In genomic region chr14:104437703-104438102, GRCh38 we compare ENCODE assay signal across 14 cellular contexts.
DNase-seq lines count a peak whose midpoint lies in the region; ATAC-seq and TF ChIP-seq lines count a peak whose summit lies in the region.
"Had no signal": no experiment of that assay in that cellular context is flagged by ENCODE, and none has a peak within 500 bp of the region (broad histone marks: within the 10 kb centered on the region; RNA-seq: fewer than 3 reads in every experiment).

No MANE protein-coding gene starts in this region.

- H3K4me3 ChIP-seq in left ventricle myocardium inferior = no peak overlapping the region
- H3K4me3 ChIP-seq: MG63 had no signal

- H3K4me1 Mint-ChIP-seq in activated CD4-positive, alpha-beta memory T cell treated with anti-CD3 and anti-CD28 coated beads, Interleukin-2, amount 10 ng/mL, durations not matched to agents 7 days and 5 days = no peaks in the 10 kb centered on the region
- no peaks in the 10 kb centered on the region for H3K4me1 Mint-ChIP-seq in activated T-cell treated with anti-CD3 and anti-CD28 coated beads, Interleukin-2, amount 50 U/mL, for 24 hours (ENCODE audit: low read depth)
- H3K4me1 Mint-ChIP-seq: CD4-positive, CD25-positive, alpha-beta regulatory T cell had no signal

- ATAC-seq in Right ventricle myocardium inferior (no peak), omental fat pad (ENCODE audit: low FRiP score) (no peak)
- ATAC-seq: PC-3 had no signal

- CTCF ChIA-PET in activated CD4-positive, alpha-beta memory T cell treated with anti-CD3 and anti-CD28 coated beads, Interleukin-2, amount 10 ng/mL, durations not matched to agents 7 days and 5 days (lab: Charles Lee) = no interaction called here

- no peaks in the 10 kb centered on the region for H3K36me3 Mint-ChIP-seq in activated CD4-positive, alpha-beta memory T cell treated with anti-CD3 and anti-CD28 coated beads, Interleukin-2, amount 10 ng/mL, durations not matched to agents 7 days and 5 days (ENCODE audit: low read depth)
- no peaks in the 10 kb centered on the region for H3K36me3 Mint-ChIP-seq in activated T-cell treated with anti-CD3 and anti-CD28 coated beads, Interleukin-2, amount 50 U/mL, for 24 hours (ENCODE audit: low read depth)
- H3K36me3 Mint-ChIP-seq: CD4-positive, CD25-positive, alpha-beta regulatory T cell had no signal

- intact Hi-C loops in Right ventricle myocardium inferior (cut with DNase I) = no loop called here
- intact Hi-C loops in left ventricle myocardium inferior (cut with micrococcal nuclease) = no loop called here

- no peak overlapping the region for H3K27ac Mint-ChIP-seq in activated CD4-positive, alpha-beta memory T cell treated with anti-CD3 and anti-CD28 coated beads, Interleukin-2, amount 10 ng/mL, durations not matched to agents 7 days and 5 days
- H3K27ac Mint-ChIP-seq in activated T-cell treated with anti-CD3 and anti-CD28 coated beads, Interleukin-2, amount 50 U/mL, for 24 hours = no peak overlapping the region
- H3K27ac Mint-ChIP-seq: CD4-positive, CD25-positive, alpha-beta regulatory T cell had no signal

- no peaks in the 10 kb centered on the region for H3K36me3 ChIP-seq in left ventricle myocardium inferior
- H3K36me3 ChIP-seq: MG63 had no signal

- peaks cover 19% of the 10 kb centered on the region for H3K4me1 ChIP-seq in left ventricle myocardium inferior

- TF ChIP-seq CTCF in left ventricle myocardium inferior (IDR thresholded peaks at IDR 0.05; ENCODE audit: borderline replicate concordance) (no peak), omental fat pad (IDR thresholded peaks at IDR 0.05) (no peak)

- H3K27me3 Mint-ChIP-seq in activated CD4-positive, alpha-beta memory T cell treated with anti-CD3 and anti-CD28 coated beads, Interleukin-2, amount 10 ng/mL, durations not matched to agents 7 days and 5 days = no peaks in the 10 kb centered on the region
- H3K27me3 Mint-ChIP-seq in activated T-cell treated with anti-CD3 and anti-CD28 coated beads, Interleukin-2, amount 50 U/mL, for 24 hours = no peaks in the 10 kb centered on the region
- H3K27me3 Mint-ChIP-seq: CD4-positive, CD25-positive, alpha-beta regulatory T cell had no signal

- DNase-seq in Right ventricle myocardium inferior (ENCODE audit: missing footprints) = peak; percentile 18
- DNase-seq in left ventricle myocardium inferior = no peak
- DNase-seq in ecto neural progenitor cell (ENCODE audit: low spot score) = peak; percentile 42
- peak; percentile 10 for DNase-seq in omental fat pad (ENCODE audit: low spot score)
- no peak for DNase-seq in activated CD4-positive, alpha-beta memory T cell treated with anti-CD3 and anti-CD28 coated beads, Interleukin-2, amount 10 ng/mL, durations not matched to agents 7 days and 5 days
- no peak for DNase-seq in HT-29 (ENCODE audit: low spot score)
- no peak for DNase-seq in activated T-cell treated with anti-CD3 and anti-CD28 coated beads, Interleukin-2, amount 50 U/mL, for 24 hours
- DNase-seq: AML-193; CD4-positive, CD25-positive, alpha-beta regulatory T cell; DND-41; GF-D8; MG63; NCI-H1694; PC-3 had no signal

- peaks cover 15% of the 10 kb centered on the region for H3K9me3 ChIP-seq in left ventricle myocardium inferior (replicated peaks)
- H3K9me3 ChIP-seq: MG63 had no signal

- POLR2A ChIA-PET in activated CD4-positive, alpha-beta memory T cell treated with anti-CD3 and anti-CD28 coated beads, Interleukin-2, amount 10 ng/mL, durations not matched to agents 7 days and 5 days (lab: Charles Lee) = no interaction called here

- H3K27ac ChIP-seq in left ventricle myocardium inferior (replicated peaks) = no peak overlapping the region

- H3K27me3 ChIP-seq in left ventricle myocardium inferior (ENCODE audit: low read depth) = no peaks in the 10 kb centered on the region
- H3K27me3 ChIP-seq: MG63 had no signal

- H3K4me3 Mint-ChIP-seq in activated CD4-positive, alpha-beta memory T cell treated with anti-CD3 and anti-CD28 coated beads, Interleukin-2, amount 10 ng/mL, durations not matched to agents 7 days and 5 days = no peak overlapping the region
- H3K4me3 Mint-ChIP-seq in activated T-cell treated with anti-CD3 and anti-CD28 coated beads, Interleukin-2, amount 50 U/mL, for 24 hours = no peak overlapping the region
- H3K4me3 Mint-ChIP-seq: CD4-positive, CD25-positive, alpha-beta regulatory T cell had no signal

- no peaks in the 10 kb centered on the region for H3K9me3 Mint-ChIP-seq in activated CD4-positive, alpha-beta memory T cell treated with anti-CD3 and anti-CD28 coated beads, Interleukin-2, amount 10 ng/mL, durations not matched to agents 7 days and 5 days
- no peaks in the 10 kb centered on the region for H3K9me3 Mint-ChIP-seq in activated T-cell treated with anti-CD3 and anti-CD28 coated beads, Interleukin-2, amount 50 U/mL, for 24 hours
- H3K9me3 Mint-ChIP-seq: CD4-positive, CD25-positive, alpha-beta regulatory T cell had no signal

Comparison
In these comparisons a context has a peak if more than half of its experiments do, and no peak if none do; other contexts are left out.
1. DNase-seq: peak in Right ventricle myocardium inferior (single experiment), ecto neural progenitor cell (single experiment) and omental fat pad (single experiment); none in left ventricle myocardium inferior (single experiment), activated CD4-positive, alpha-beta memory T cell treated with anti-CD3 and anti-CD28 coated beads, Interleukin-2, amount 10 ng/mL, durations not matched to agents 7 days and 5 days (single experiment), HT-29 (single experiment) and activated T-cell treated with anti-CD3 and anti-CD28 coated beads, Interleukin-2, amount 50 U/mL, for 24 hours (single experiment).